10 cellular contexts compared by ENCODE assay signal in genomic region chr12:104567832-104568490, GRCh38.
DNase-seq lines count a peak whose midpoint lies in the region; ATAC-seq and TF ChIP-seq lines count a peak whose summit lies in the region.
"Had no signal": no experiment of that assay in that cellular context is flagged by ENCODE, and none has a peak within 500 bp of the region (broad histone marks: within the 10 kb centered on the region; RNA-seq: fewer than 3 reads in every experiment).

No MANE protein-coding gene starts in this region.

- in situ Hi-C loops in GM13976 (cut with MboI; ENCODE audit: low sequenced_read_pairs, unreplicated experiment) = no loop called here

- no peak for TF ChIP-seq CTCF in GM13976 (IDR thresholded peaks at IDR 0.05; ENCODE audit: borderline replicate concordance, control extremely low read depth, extremely low read depth, insufficient read depth, missing control alignments)

- ATAC-seq in activated CD4-positive, alpha-beta T cell treated with anti-CD3 and anti-CD28 coated beads for 36 hours = no peak
- ATAC-seq in naive B cell (ENCODE audit: low read depth in 2 of 2) = no peak

- intact Hi-C loops in activated CD4-positive, alpha-beta T cell treated with anti-CD3 and anti-CD28 coated beads for 36 hours (cut with DNase I, micrococcal nuclease) = loop anchor here (2.0 to 10.0 kb wide), 3 partner anchors 111 to 183 kb away; partner anchors contain the start of gene CHST11 (in 1 of the 2)
- intact Hi-C loops in activated T-helper 2 cell treated with anti-CD3 and anti-CD28 coated beads, Interferon-gamma antibody, Interleukin-2, Interleukin-4, amounts not matched to agents 10 μg/mL and 5 μg/mL and 100 μg/mL, durations not matched to agents 14 hours and 24 hours and 36 hours (cut with micrococcal nuclease) = loop anchor here (5.0 kb wide), 1 partner anchor 114 kb away; no protein-coding TSS in a partner anchor

- H3K9me3 Mint-ChIP-seq in activated CD4-positive, alpha-beta T cell treated with anti-CD3 and anti-CD28 coated beads for 36 hours (ENCODE audit: low read depth) = peaks cover 10% of the 10 kb centered on the region
- H3K9me3 Mint-ChIP-seq in IgD-negative memory B cell (peaks cover 3 to 6% (median 4%) of the 10 kb centered on the region in 3 donors), naive B cell (peaks cover 3 to 12% (median 6%) of the 10 kb centered on the region in 7 donors)
- peaks cover 19% of the 10 kb centered on the region for H3K9me3 Mint-ChIP-seq in activated T-helper 2 cell treated with anti-CD3 and anti-CD28 coated beads, Interferon-gamma antibody, Interleukin-2, Interleukin-4, amounts not matched to agents 10 μg/mL and 5 μg/mL and 100 μg/mL, durations not matched to agents 14 hours and 24 hours and 36 hours
- peaks cover 30% of the 10 kb centered on the region for H3K9me3 Mint-ChIP-seq in activated naive CD4-positive, alpha-beta T cell treated with anti-CD3 and anti-CD28 coated beads, Interleukin-2, amount 10 ng/mL, durations not matched to agents 7 days and 5 days

- CTCF ChIA-PET in activated CD4-positive, alpha-beta T cell treated with anti-CD3 and anti-CD28 coated beads for 36 hours (lab: Charles Lee) = interaction anchor here (0.7 to 1.8 kb wide), 8 partner anchors 12 to 1753 kb away, joined by 3 to 5 read pairs (median 4); no protein-coding TSS in a partner anchor
- CTCF ChIA-PET in activated naive CD4-positive, alpha-beta T cell treated with anti-CD3 and anti-CD28 coated beads, Interleukin-2, amount 10 ng/mL, durations not matched to agents 7 days and 5 days (lab: Charles Lee) = interaction anchor here (0.9 to 1.2 kb wide), 2 partner anchors 9 to 11 kb away, joined by 4 to 5 read pairs; no protein-coding TSS in a partner anchor

- H3K27me3 Mint-ChIP-seq in activated CD4-positive, alpha-beta T cell treated with anti-CD3 and anti-CD28 coated beads for 36 hours = no peaks in the 10 kb centered on the region
- H3K27me3 Mint-ChIP-seq in IgD-negative memory B cell (no peaks in the 10 kb centered on the region), naive B cell (no peaks in the 10 kb centered on the region)
- no peaks in the 10 kb centered on the region for H3K27me3 Mint-ChIP-seq in activated T-helper 2 cell treated with anti-CD3 and anti-CD28 coated beads, Interferon-gamma antibody, Interleukin-2, Interleukin-4, amounts not matched to agents 10 μg/mL and 5 μg/mL and 100 μg/mL, durations not matched to agents 14 hours and 24 hours and 36 hours (ENCODE audit: low read depth)
- no peaks in the 10 kb centered on the region for H3K27me3 Mint-ChIP-seq in activated naive CD4-positive, alpha-beta T cell treated with anti-CD3 and anti-CD28 coated beads, Interleukin-2, amount 10 ng/mL, durations not matched to agents 7 days and 5 days

- peaks cover 28% of the 10 kb centered on the region for H3K36me3 Mint-ChIP-seq in activated CD4-positive, alpha-beta T cell treated with anti-CD3 and anti-CD28 coated beads for 36 hours (ENCODE audit: low read depth)
- H3K36me3 Mint-ChIP-seq in IgD-negative memory B cell (peaks cover 22% of the 10 kb centered on the region), naive B cell (peaks cover 9 to 19% of the 10 kb centered on the region in 2 donors)
- peaks cover 76% of the 10 kb centered on the region for H3K36me3 Mint-ChIP-seq in activated T-helper 2 cell treated with anti-CD3 and anti-CD28 coated beads, Interferon-gamma antibody, Interleukin-2, Interleukin-4, amounts not matched to agents 10 μg/mL and 5 μg/mL and 100 μg/mL, durations not matched to agents 14 hours and 24 hours and 36 hours (ENCODE audit: low read depth)
- peaks cover 65% of the 10 kb centered on the region for H3K36me3 Mint-ChIP-seq in activated naive CD4-positive, alpha-beta T cell treated with anti-CD3 and anti-CD28 coated beads, Interleukin-2, amount 10 ng/mL, durations not matched to agents 7 days and 5 days

- DNase-seq in activated CD4-positive, alpha-beta T cell treated with anti-CD3 and anti-CD28 coated beads for 36 hours = peak; percentile 16
- DNase-seq in activated CD4-positive, alpha-beta T cell treated with anti-CD3 and anti-CD28 coated beads, Interleukin-2, amount 50 U/mL, for 4 hours = no peak
- DNase-seq in activated T-helper 2 cell treated with anti-CD3 and anti-CD28 coated beads, Interferon-gamma antibody, Interleukin-2, Interleukin-4, amounts not matched to agents 10 μg/mL and 5 μg/mL and 100 μg/mL, durations not matched to agents 14 hours and 24 hours and 36 hours (ENCODE audit: low spot score) = no peak
- DNase-seq in naive B cell (no peak), NCI-H2029 (lab: John Stamatoyannopoulos, UW) (no peak), GM13976 (ENCODE audit: low spot score) (no peak)
- no peak for DNase-seq in activated naive CD4-positive, alpha-beta T cell treated with anti-CD3 and anti-CD28 coated beads, Interleukin-2, amount 10 ng/mL, durations not matched to agents 7 days and 5 days
- DNase-seq: lower lobe of right lung, NCI-H1694 had no signal

- POLR2A ChIA-PET in activated CD4-positive, alpha-beta T cell treated with anti-CD3 and anti-CD28 coated beads for 36 hours (lab: Charles Lee) = no interaction called here

- H3K4me3 Mint-ChIP-seq in activated CD4-positive, alpha-beta T cell treated with anti-CD3 and anti-CD28 coated beads for 36 hours = no peak overlapping the region
- H3K4me3 Mint-ChIP-seq in IgD-negative memory B cell (no peak overlapping the region), naive B cell (peak overlapping the region in 2 of 8 donors; percentile 8 to 20)
- H3K4me3 Mint-ChIP-seq in activated T-helper 2 cell treated with anti-CD3 and anti-CD28 coated beads, Interferon-gamma antibody, Interleukin-2, Interleukin-4, amounts not matched to agents 10 μg/mL and 5 μg/mL and 100 μg/mL, durations not matched to agents 14 hours and 24 hours and 36 hours (ENCODE audit: low read depth) = no peak overlapping the region
- no peak overlapping the region for H3K4me3 Mint-ChIP-seq in activated naive CD4-positive, alpha-beta T cell treated with anti-CD3 and anti-CD28 coated beads, Interleukin-2, amount 10 ng/mL, durations not matched to agents 7 days and 5 days

- H3K27ac Mint-ChIP-seq in activated CD4-positive, alpha-beta T cell treated with anti-CD3 and anti-CD28 coated beads for 36 hours = no peak overlapping the region
- H3K27ac Mint-ChIP-seq in IgD-negative memory B cell (peak overlapping the region in 2 of 3 donors; percentile 81 to 97), naive B cell (peak overlapping the region; percentile 81 to 100 (median 96))
- peak overlapping the region; percentile 71 for H3K27ac Mint-ChIP-seq in activated T-helper 2 cell treated with anti-CD3 and anti-CD28 coated beads, Interferon-gamma antibody, Interleukin-2, Interleukin-4, amounts not matched to agents 10 μg/mL and 5 μg/mL and 100 μg/mL, durations not matched to agents 14 hours and 24 hours and 36 hours
- H3K27ac Mint-ChIP-seq in activated naive CD4-positive, alpha-beta T cell treated with anti-CD3 and anti-CD28 coated beads, Interleukin-2, amount 10 ng/mL, durations not matched to agents 7 days and 5 days = no peak overlapping the region

- peaks cover 49% of the 10 kb centered on the region for H3K4me1 Mint-ChIP-seq in activated CD4-positive, alpha-beta T cell treated with anti-CD3 and anti-CD28 coated beads for 36 hours
- H3K4me1 Mint-ChIP-seq in IgD-negative memory B cell (peaks cover 47 to 56% (median 51%) of the 10 kb centered on the region in 3 donors), naive B cell (peaks cover 58 to 88% (median 78%) of the 10 kb centered on the region in 3 donors)
- H3K4me1 Mint-ChIP-seq in activated T-helper 2 cell treated with anti-CD3 and anti-CD28 coated beads, Interferon-gamma antibody, Interleukin-2, Interleukin-4, amounts not matched to agents 10 μg/mL and 5 μg/mL and 100 μg/mL, durations not matched to agents 14 hours and 24 hours and 36 hours (ENCODE audit: low read depth) = peaks cover 54% of the 10 kb centered on the region
- peaks cover 50% of the 10 kb centered on the region for H3K4me1 Mint-ChIP-seq in activated naive CD4-positive, alpha-beta T cell treated with anti-CD3 and anti-CD28 coated beads, Interleukin-2, amount 10 ng/mL, durations not matched to agents 7 days and 5 days

Comparison
In these comparisons a context has a peak if more than half of its experiments do, and no peak if none do; other contexts are left out.
1. H3K27ac Mint-ChIP-seq: peak in IgD-negative memory B cell (2 of 3), activated T-helper 2 cell treated with anti-CD3 and anti-CD28 coated beads, Interferon-gamma antibody, Interleukin-2, Interleukin-4, amounts not matched to agents 10 μg/mL and 5 μg/mL and 100 μg/mL, durations not matched to agents 14 hours and 24 hours and 36 hours (single experiment) and naive B cell (6 of 6); none in activated CD4-positive, alpha-beta T cell treated with anti-CD3 and anti-CD28 coated beads for 36 hours (single experiment) and activated naive CD4-positive, alpha-beta T cell treated with anti-CD3 and anti-CD28 coated beads, Interleukin-2, amount 10 ng/mL, durations not matched to agents 7 days and 5 days (single experiment).